Comparison of ENCODE assay signal across 8 cellular contexts in genomic region chrX:41087219-41087618, GRCh38. TPM values are rescaled to one million over a fixed set of nuclear protein-coding genes. Genes with fewer than 3 reads are reported as not detected.
DNase-seq lines count a peak whose midpoint lies in the region; ATAC-seq and TF ChIP-seq lines count a peak whose summit lies in the region.

No MANE protein-coding gene starts in this region.

- peaks cover 58% of the 10 kb centered on the region for H4K20me1 ChIP-seq in OCI-LY3 (ENCODE audit: insufficient read depth, low read length)

- H3K4me2 ChIP-seq in OCI-LY3 (ENCODE audit: low read length) (peak overlapping the region; percentile 87), parathyroid adenoma (ENCODE audit: low read length) (peak overlapping the region; percentile 57)

- TF ChIP-seq CTCF in OCI-LY3 (IDR thresholded peaks at IDR 0.05; ENCODE audit: low read depth, low read length) (no peak), parathyroid adenoma (IDR thresholded peaks at IDR 0.05) (no peak), omental fat pad (IDR thresholded peaks at IDR 0.05) (no peak)

- no peaks in the 10 kb centered on the region for H3K9me3 ChIP-seq in ES-I3 (ENCODE audit: control insufficient read depth, insufficient read depth, low read length)
- H3K9me3 ChIP-seq in OCI-LY3 (ENCODE audit: insufficient read depth, low read length), result no peaks in the 10 kb centered on the region
- no peaks in the 10 kb centered on the region for H3K9me3 ChIP-seq in endocrine pancreas (ENCODE audit: control insufficient read depth, low read length)
- no peaks in the 10 kb centered on the region for H3K9me3 ChIP-seq in parathyroid adenoma (ENCODE audit: control insufficient read depth, low read length)

- ATAC-seq in HG02623 (IDR thresholded peaks at IDR 0.05; ENCODE audit: unreplicated experiment) (no peak), omental fat pad (ENCODE audit: low FRiP score) (no peak)

- H3K27ac ChIP-seq in OCI-LY3 (ENCODE audit: low read length) (peak overlapping the region; percentile 98), parathyroid adenoma (peak overlapping the region; percentile 100)

- H3K9ac ChIP-seq in ES-I3 (ENCODE audit: low read depth, low read length) (peak overlapping the region; percentile 68), OCI-LY3 (ENCODE audit: low read length) (peak overlapping the region; percentile 100), endocrine pancreas (ENCODE audit: control insufficient read depth, insufficient read depth, low read length) (peak overlapping the region; percentile 33), parathyroid adenoma (no peak overlapping the region)

- no peaks in the 10 kb centered on the region for H3K27me3 ChIP-seq in OCI-LY3 (ENCODE audit: low read depth, low read length)
- no peaks in the 10 kb centered on the region for H3K27me3 ChIP-seq in endocrine pancreas (ENCODE audit: control insufficient read depth, insufficient read depth, low read length)
- no peaks in the 10 kb centered on the region for H3K27me3 ChIP-seq in parathyroid adenoma (ENCODE audit: control insufficient read depth, insufficient read depth, low read length)

- no peak overlapping the region for H2AFZ ChIP-seq in OCI-LY3 (ENCODE audit: low read depth, low read length)
- no peak overlapping the region for H2AFZ ChIP-seq in parathyroid adenoma

- peaks cover 70% of the 10 kb centered on the region for H3K79me2 ChIP-seq in OCI-LY3 (ENCODE audit: low read length)
- H3K79me2 ChIP-seq in parathyroid adenoma, result peaks cover 23% of the 10 kb centered on the region

- peak overlapping the region; percentile 88 for H3K4me3 ChIP-seq in OCI-LY3 (ENCODE audit: low read length)
- peak overlapping the region; percentile 94 for H3K4me3 ChIP-seq in endocrine pancreas (ENCODE audit: control insufficient read depth, insufficient read depth, low read length)
- H3K4me3 ChIP-seq in parathyroid adenoma (ENCODE audit: low read depth, low read length), result peak overlapping the region; percentile 84

- DNase-seq in omental fat pad (ENCODE audit: low spot score) (no peak), inferior parietal cortex (ENCODE audit: extremely low spot score) (no peak), DMS 273 treated with DMSO at 0.1 percent for 48 hours (lab: John Stamatoyannopoulos, UW) (no peak)

- H3K36me3 ChIP-seq in ES-I3 (ENCODE audit: insufficient read depth, low read length), result no peaks in the 10 kb centered on the region; the same call in 1 of the 2 replicates
- H3K36me3 ChIP-seq in OCI-LY3 (replicated peaks; ENCODE audit: low read depth, low read length), result peaks cover 21% of the 10 kb centered on the region
- no peaks in the 10 kb centered on the region for H3K36me3 ChIP-seq in endocrine pancreas (ENCODE audit: control insufficient read depth, insufficient read depth, low read length)
- no peaks in the 10 kb centered on the region for H3K36me3 ChIP-seq in parathyroid adenoma (ENCODE audit: control insufficient read depth, insufficient read depth, low read length)

- H3K4me1 ChIP-seq in ES-I3 (ENCODE audit: insufficient read depth, low read length) (no peaks in the 10 kb centered on the region), OCI-LY3 (ENCODE audit: low read length) (peaks cover 48% of the 10 kb centered on the region), endocrine pancreas (ENCODE audit: control insufficient read depth, insufficient read depth, low read length) (peaks cover 12% of the 10 kb centered on the region), parathyroid adenoma (peaks cover 3% of the 10 kb centered on the region)

RNA-seq across cellular contexts. Expression of gene USP9X, which starts 2.0 kb away (rescaled TPM):
- total RNA-seq in omental fat pad, result 100 to 1,000 TPM in 3 of 4 donors, 10 to 100 TPM in 1; 72.4 to 160 (median 129) TPM
